Comparison of ENCODE assay signal across 18 cellular contexts in genomic region chr1:29424266-29424665, GRCh38.
A peak's percentile ranks its signal among the peaks of the same experiment; 100 is the strongest.
DNase-seq lines count a peak whose midpoint lies in the region; ATAC-seq lines count a peak whose summit lies in the region.
"Had no signal": no experiment of that assay in that cellular context is flagged by ENCODE, and none has a peak within 500 bp of the region (broad histone marks: within the 10 kb centered on the region; RNA-seq: fewer than 3 reads in every experiment).

No MANE protein-coding gene starts in this region.

- no peaks in the 10 kb centered on the region for H3K27me3 ChIP-seq in BLaER1 treated with 17β-estradiol and CSF1 and Interleukin-3, amounts not matched to agents 10 nM and 100 nM

- H3K9ac ChIP-seq in BLaER1 treated with 17β-estradiol and CSF1 and Interleukin-3, amounts not matched to agents 10 nM and 100 nM, result no peak overlapping the region

- peak overlapping the region in 6 of 11 experiments; percentile 6 to 32 (median 19); a peak in 7 of 22 replicates for H3K4me2 ChIP-seq in BLaER1 treated with 17β-estradiol and CSF1 and Interleukin-3, amounts not matched to agents 10 nM and 100 nM

- peaks cover 0 to 20% (median 6%) of the 10 kb centered on the region in 11 experiments; a peak in 12 of 22 replicates for H3K9me3 ChIP-seq in BLaER1 treated with 17β-estradiol and CSF1 and Interleukin-3, amounts not matched to agents 10 nM and 100 nM (replicated peaks in 1 of 11)
- H3K9me3 ChIP-seq: HAP-1 had no signal

- no peaks in the 10 kb centered on the region for H4K20me1 ChIP-seq in BLaER1 treated with 17β-estradiol and CSF1 and Interleukin-3, amounts not matched to agents 10 nM and 100 nM

- H3K4me1 ChIP-seq in BLaER1 treated with 17β-estradiol and CSF1 and Interleukin-3, amounts not matched to agents 10 nM and 100 nM, result peaks cover 0 to 11% (median 6%) of the 10 kb centered on the region in 10 experiments; a peak in 8 of 20 replicates
- H3K4me1 ChIP-seq: HAP-1 had no signal

- H3K27ac ChIP-seq in BLaER1 treated with 17β-estradiol and CSF1 and Interleukin-3, amounts not matched to agents 10 nM and 100 nM, result no peak overlapping the region
- H3K27ac ChIP-seq in temporal lobe (ENCODE audit: low read depth, low read length), result peak overlapping the region; percentile 33
- H3K27ac ChIP-seq: HL-60 had no signal

- no peak for ATAC-seq in left lobe of liver
- ATAC-seq: GM12878 had no signal

- DNase-seq in ecto neural progenitor cell (ENCODE audit: low spot score), result peak; percentile 16
- peak; percentile 4 for DNase-seq in left lobe of liver (ENCODE audit: low spot score)
- DNase-seq in central memory CD4-positive, alpha-beta T cell, result no peak
- no peak for DNase-seq in SW 1271 (lab: John Stamatoyannopoulos, UW)
- no peak for DNase-seq in T-helper 2 cell
- DNase-seq: ACHN; CD4-positive, CD25-positive, alpha-beta regulatory T cell; CD8-positive, alpha-beta memory T cell; COR-L47; DMS 273 treated with DMSO at 0.1 percent for 48 hours; DMS53; DND-41; EL had no signal

- H3K4me3 ChIP-seq in BLaER1 treated with 17β-estradiol and CSF1 and Interleukin-3, amounts not matched to agents 10 nM and 100 nM, result no peak overlapping the region
- H3K4me3 ChIP-seq: GM12878, HAP-1 had no signal

- H3K36me3 ChIP-seq in BLaER1 treated with 17β-estradiol and CSF1 and Interleukin-3, amounts not matched to agents 10 nM and 100 nM, result no peaks in the 10 kb centered on the region
- H3K36me3 ChIP-seq: HAP-1 had no signal

Comparison
In these comparisons a context has a peak if more than half of its experiments do, and no peak if none do; other contexts are left out.
1. DNase-seq: peak in ecto neural progenitor cell (single experiment) and left lobe of liver (single experiment); none in central memory CD4-positive, alpha-beta T cell (single experiment), SW 1271 (0 of 2) and T-helper 2 cell (0 of 5).